In the genomic region with DNA sequence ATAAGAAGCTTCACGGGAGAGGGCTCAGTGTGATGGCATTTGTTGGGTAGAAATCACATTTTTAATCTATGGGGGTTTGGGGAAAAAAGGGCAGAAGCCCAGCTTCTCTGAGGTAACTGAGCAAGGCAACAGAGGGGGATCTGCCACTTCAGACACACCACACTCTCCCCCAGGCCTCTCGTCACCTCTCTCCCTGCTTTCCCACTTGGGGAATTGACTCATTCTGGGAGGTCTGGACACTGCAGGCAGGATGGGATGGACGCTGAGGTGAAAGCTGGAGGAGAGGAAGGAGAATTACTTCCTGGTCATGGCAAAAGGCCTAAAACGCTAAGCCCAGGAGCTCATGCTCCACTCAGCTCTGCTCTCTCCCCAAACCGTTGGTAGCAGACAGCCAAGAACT, we compare ENCODE assay signal across 1 cellular context.
TF ChIP-seq lines count a peak whose summit lies in the region.

No MANE protein-coding gene starts in this region.

TF ChIP-seq in GM23338, 12 proteins besides CTCF, POLR2A, EP300 and RAD21 (continued from another document):
- TF ChIP-seq, protein P1, sequence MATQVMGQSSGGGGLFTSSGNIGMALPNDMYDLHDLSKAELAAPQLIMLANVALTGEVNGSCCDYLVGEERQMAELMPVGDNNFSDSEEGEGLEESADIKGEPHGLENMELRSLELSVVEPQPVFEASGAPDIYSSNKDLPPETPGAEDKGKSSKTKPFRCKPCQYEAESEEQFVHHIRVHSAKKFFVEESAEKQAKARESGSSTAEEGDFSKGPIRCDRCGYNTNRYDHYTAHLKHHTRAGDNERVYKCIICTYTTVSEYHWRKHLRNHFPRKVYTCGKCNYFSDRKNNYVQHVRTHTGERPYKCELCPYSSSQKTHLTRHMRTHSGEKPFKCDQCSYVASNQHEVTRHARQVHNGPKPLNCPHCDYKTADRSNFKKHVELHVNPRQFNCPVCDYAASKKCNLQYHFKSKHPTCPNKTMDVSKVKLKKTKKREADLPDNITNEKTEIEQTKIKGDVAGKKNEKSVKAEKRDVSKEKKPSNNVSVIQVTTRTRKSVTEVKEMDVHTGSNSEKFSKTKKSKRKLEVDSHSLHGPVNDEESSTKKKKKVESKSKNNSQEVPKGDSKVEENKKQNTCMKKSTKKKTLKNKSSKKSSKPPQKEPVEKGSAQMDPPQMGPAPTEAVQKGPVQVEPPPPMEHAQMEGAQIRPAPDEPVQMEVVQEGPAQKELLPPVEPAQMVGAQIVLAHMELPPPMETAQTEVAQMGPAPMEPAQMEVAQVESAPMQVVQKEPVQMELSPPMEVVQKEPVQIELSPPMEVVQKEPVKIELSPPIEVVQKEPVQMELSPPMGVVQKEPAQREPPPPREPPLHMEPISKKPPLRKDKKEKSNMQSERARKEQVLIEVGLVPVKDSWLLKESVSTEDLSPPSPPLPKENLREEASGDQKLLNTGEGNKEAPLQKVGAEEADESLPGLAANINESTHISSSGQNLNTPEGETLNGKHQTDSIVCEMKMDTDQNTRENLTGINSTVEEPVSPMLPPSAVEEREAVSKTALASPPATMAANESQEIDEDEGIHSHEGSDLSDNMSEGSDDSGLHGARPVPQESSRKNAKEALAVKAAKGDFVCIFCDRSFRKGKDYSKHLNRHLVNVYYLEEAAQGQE (IDR thresholded peaks at IDR 0.05; ENCODE audit: unreplicated experiment), result no peak
- no peak for TF ChIP-seq ZNF114 (CRISPR knock-in tag; IDR thresholded peaks at IDR 0.05)
- no peak for TF ChIP-seq ZNF331 (CRISPR knock-in tag; IDR thresholded peaks at IDR 0.05; ENCODE audit: low read depth)
- no peak for TF ChIP-seq EZH2phosphoT487 (IDR thresholded peaks at IDR 0.05; ENCODE audit: unreplicated experiment)
